In genomic region chr10:51075802-51076201, GRCh38 we compare ENCODE assay signal across 14 cellular contexts. TPM values are rescaled to one million over a fixed set of nuclear protein-coding genes. Genes with fewer than 3 reads are reported as not detected.
DNase-seq lines count a peak whose midpoint lies in the region; ATAC-seq and TF ChIP-seq lines count a peak whose summit lies in the region.
"Had no signal": no experiment of that assay in that cellular context is flagged by ENCODE, and none has a peak within 500 bp of the region (broad histone marks: within the 10 kb centered on the region; RNA-seq: fewer than 3 reads in every experiment).

No MANE protein-coding gene starts in this region.

- no peak for ATAC-seq in thoracic aorta (ENCODE audit: insufficient number of reproducible peaks, low FRiP score, low read depth)
- no peak for ATAC-seq in GM18498 (IDR thresholded peaks at IDR 0.05; ENCODE audit: unreplicated experiment)
- ATAC-seq: activated CD8-positive, alpha-beta T cell treated with anti-CD3 and anti-CD28 coated beads, Interleukin-2, amount 10 ng/mL, durations not matched to agents 7 days and 5 days; body of pancreas; CD8-positive, alpha-beta T cell had no signal

- 100% methylated on average over 4 of the region's 7 CpGs for WGBS in HUES64

- H3K36me3 ChIP-seq in HUES64 (ENCODE audit: insufficient read depth, low read length) = no peaks in the 10 kb centered on the region
- H3K36me3 ChIP-seq in duodenal mucosa (ENCODE audit: control insufficient read depth in 1 of 2, insufficient read depth in 2 of 2, low read length in 2 of 2) = no peaks in the 10 kb centered on the region
- H3K36me3 ChIP-seq in muscle layer of duodenum (ENCODE audit: control insufficient read depth in 1 of 2, insufficient read depth in 2 of 2, low read length in 2 of 2) = no peaks in the 10 kb centered on the region
- H3K36me3 ChIP-seq in thoracic aorta = no peaks in the 10 kb centered on the region

- H3K27me3 ChIP-seq in HUES64 (ENCODE audit: insufficient read depth, low read length) (peaks cover 39% of the 10 kb centered on the region), duodenal mucosa (ENCODE audit: control insufficient read depth in 1 of 2, insufficient read depth in 2 of 2, low read length in 2 of 2) (peaks cover 24 to 40% of the 10 kb centered on the region in 2 donors), muscle layer of duodenum (ENCODE audit: low read depth, low read length) (peaks cover 5% of the 10 kb centered on the region), thoracic aorta (replicated peaks; ENCODE audit: insufficient read depth) (no peaks in the 10 kb centered on the region)
- H3K27me3 ChIP-seq: body of pancreas had no signal

- H3K4me3 ChIP-seq in HUES64 (ENCODE audit: low read length) = peak overlapping the region; percentile 71
- peak overlapping the region; percentile 78 for H3K4me3 ChIP-seq in duodenal mucosa (ENCODE audit: low read depth in 1 of 2, low read length in 2 of 2)
- H3K4me3 ChIP-seq in muscle layer of duodenum (ENCODE audit: low read depth in 1 of 2, low read length in 2 of 2) = peak overlapping the region; percentile 77 to 79
- H3K4me3 ChIP-seq in thoracic aorta = peak overlapping the region; percentile 80

- H3K4me1 ChIP-seq in HUES64 (ENCODE audit: insufficient read depth, low read length) (peaks cover 28% of the 10 kb centered on the region), duodenal mucosa (ENCODE audit: control insufficient read depth in 1 of 2, insufficient read depth in 2 of 2, low read length in 2 of 2) (peaks cover 8 to 9% of the 10 kb centered on the region in 2 donors), muscle layer of duodenum (ENCODE audit: control insufficient read depth in 1 of 2, insufficient read depth in 2 of 2, low read length in 2 of 2) (peaks cover 0 to 16% of the 10 kb centered on the region in 2 donors), thoracic aorta (ENCODE audit: control insufficient read depth in 1 of 2, low read depth in 2 of 2) (peaks cover 23 to 45% of the 10 kb centered on the region in 2 donors)

- DNase-seq in thoracic aorta (ENCODE audit: low spot score) (no peak), mesenteric fat pad (ENCODE audit: low spot score) (no peak)
- no peak for DNase-seq in stimulated activated CD4-positive, alpha-beta T cell treated with anti-CD3 and anti-CD28 coated beads, Interleukin-12 subunit alpha, Interleukin-12 subunit beta, amount 100 ng/mL, for 4 hours
- DNase-seq: activated CD8-positive, alpha-beta T cell treated with anti-CD3 and anti-CD28 coated beads, Interleukin-2, amount 10 ng/mL, durations not matched to agents 7 days and 5 days; activated effector memory CD4-positive, alpha-beta T cell treated with anti-CD3 and anti-CD28 coated beads, Interleukin-2, amount 50 U/mL, for 16 hours; body of pancreas; CD8-positive, alpha-beta T cell; GOT3; NCI-H2029 treated with DMSO at 0.1 percent for 48 hours; SHP77 had no signal

- H3K27ac ChIP-seq in HUES64 (ENCODE audit: low read depth, low read length) (no peak overlapping the region), duodenal mucosa (ENCODE audit: low read depth, low read length) (no peak overlapping the region), muscle layer of duodenum (ENCODE audit: low read length) (peak overlapping the region; percentile 42), thoracic aorta (peak overlapping the region; percentile 91 to 92)
- H3K27ac ChIP-seq: body of pancreas had no signal

- no peaks in the 10 kb centered on the region for H3K9me3 ChIP-seq in HUES64 (ENCODE audit: insufficient read depth, low read depth, low read length)
- no peaks in the 10 kb centered on the region for H3K9me3 ChIP-seq in duodenal mucosa (ENCODE audit: control insufficient read depth in 1 of 2, low read length in 2 of 2)
- H3K9me3 ChIP-seq in muscle layer of duodenum (ENCODE audit: control insufficient read depth in 1 of 2, low read length in 2 of 2) = no peaks in the 10 kb centered on the region
- no peaks in the 10 kb centered on the region for H3K9me3 ChIP-seq in thoracic aorta
- H3K9me3 ChIP-seq: body of pancreas had no signal

- no peak overlapping the region for H3K9ac ChIP-seq in HUES64 (ENCODE audit: low read depth, low read length)
- H3K9ac ChIP-seq in duodenal mucosa (ENCODE audit: low read depth in 1 of 2, low read length in 2 of 2) = peak overlapping the region in 1 of 2 donors; percentile 42

- TF ChIP-seq CTCF in thoracic aorta (IDR thresholded peaks at IDR 0.05) = no peak

RNA-seq across cellular contexts. Expression of gene PRKG1, which starts 1.5 kb away (rescaled TPM):
- 5.4 TPM for polyA plus RNA-seq in HUES64 (2013, experiment 1 of 2)
- polyA plus RNA-seq in HUES64 (2013, experiment 2 of 2) = 7.8 TPM
- 100 to 1,000 TPM; 145 to 381 TPM for total RNA-seq in thoracic aorta
- 12.9 TPM for total RNA-seq in mesenteric fat pad
- total RNA-seq: activated CD8-positive, alpha-beta T cell treated with anti-CD3 and anti-CD28 coated beads, Interleukin-2, amount 10 ng/mL, durations not matched to agents 7 days and 5 days; CD8-positive, alpha-beta T cell had no signal

Comparison
In these comparisons a context has a peak if more than half of its experiments do, and no peak if none do; other contexts are left out.
1. H3K27ac ChIP-seq: peak in muscle layer of duodenum (single experiment) and thoracic aorta (2 of 2); none in HUES64 (single experiment) and duodenal mucosa (single experiment).
2. RNA of gene PRKG1, which starts 1.5 kb away (total RNA-seq): 145 to 381 TPM in thoracic aorta; 12.9 TPM in mesenteric fat pad (single experiment); every median in the first group is over 10 times any median in the second.
3. Peak in every context shown above with its lines, with median percentiles within 50 percentile points of each other: H3K4me3 ChIP-seq.